ENCODE assay signal across 30 cellular contexts in genomic region chr2:1936411-1936980, GRCh38.
DNase-seq lines count a peak whose midpoint lies in the region; ATAC-seq, FAIRE-seq and TF ChIP-seq lines count a peak whose summit lies in the region.
"Had no signal": no experiment of that assay in that cellular context is flagged by ENCODE, and none has a peak within 500 bp of the region (broad histone marks: within the 10 kb centered on the region; RNA-seq: fewer than 3 reads in every experiment).

No MANE protein-coding gene starts in this region.

- H3K23me2 ChIP-seq in H9 (ENCODE audit: insufficient read length, low read depth, low read length, poor library complexity, severe bottlenecking) = no peaks in the 10 kb centered on the region

- no peak overlapping the region for H4K5ac ChIP-seq in H9 (ENCODE audit: insufficient read length, low read depth, low read length)

- ATAC-seq in GM21737 (IDR thresholded peaks at IDR 0.05; ENCODE audit: unreplicated experiment) (no peak), HG03520 (IDR thresholded peaks at IDR 0.05; ENCODE audit: unreplicated experiment) (no peak)
- ATAC-seq: HCT116 had no signal

- H3K4me3 ChIP-seq in astrocyte (ENCODE audit: insufficient read depth, low read depth, low read length) (no peak overlapping the region), iPS-20b (ENCODE audit: low read length) (no peak overlapping the region)
- H3K4me3 ChIP-seq: heart left ventricle, sigmoid colon, SJCRH30, transverse colon had no signal

- no peak for TF ChIP-seq CTCF in H9 (conservative IDR thresholded peaks at IDR 0.05)
- TF ChIP-seq CTCF in astrocyte (IDR thresholded peaks at IDR 0.05; ENCODE audit: insufficient read depth, low read depth, low read length) = no peak

- no peaks in the 10 kb centered on the region for H3K79me1 ChIP-seq in H9 (ENCODE audit: insufficient read depth, low read depth, low read length, poor library complexity, severe bottlenecking)

- H4K91ac ChIP-seq in H9 (ENCODE audit: insufficient read length, low read depth, low read length) = no peak overlapping the region

- H2BK120ac ChIP-seq in H9 (ENCODE audit: low read depth, low read length, poor library complexity, severe bottlenecking) = no peak overlapping the region

- no peak overlapping the region for H2BK5ac ChIP-seq in H9 (ENCODE audit: insufficient read length, low read length)

- H3K36me3 Mint-ChIP-seq in H9 (ENCODE audit: insufficient read depth in 1 of 3, low read depth in 3 of 3) = no peaks in the 10 kb centered on the region
- no peaks in the 10 kb centered on the region for H3K36me3 Mint-ChIP-seq in astrocyte (ENCODE audit: low read depth, unreplicated experiment)
- H3K36me3 Mint-ChIP-seq: activated naive CD8-positive, alpha-beta T cell treated with anti-CD3 and anti-CD28 coated beads, Interleukin-2, amount 10 ng/mL, durations not matched to agents 7 days and 5 days had no signal

- no peaks in the 10 kb centered on the region for H4K20me1 ChIP-seq in H9 (ENCODE audit: control insufficient read depth, insufficient read depth, insufficient read length)
- no peaks in the 10 kb centered on the region for H4K20me1 ChIP-seq in astrocyte (ENCODE audit: insufficient read depth, low read length)

- no peak overlapping the region for H3K4me2 ChIP-seq in H9 (ENCODE audit: insufficient read depth, insufficient read length, low read length)
- no peak overlapping the region for H3K4me2 ChIP-seq in astrocyte (ENCODE audit: low read length)

- no peak overlapping the region for H3K27ac ChIP-seq in H9 (ENCODE audit: insufficient read length, low read depth, low read length)
- H3K27ac ChIP-seq in astrocyte (ENCODE audit: low read depth, low read length) = no peak overlapping the region
- H3K27ac ChIP-seq in iPS-20b (ENCODE audit: low read length) = no peak overlapping the region
- H3K27ac ChIP-seq: heart left ventricle, sigmoid colon, SJCRH30, transverse colon had no signal

- H3K27me3 ChIP-seq in H9 (ENCODE audit: insufficient read depth, low read length) = no peaks in the 10 kb centered on the region
- H3K27me3 ChIP-seq in astrocyte (ENCODE audit: insufficient read depth, low read length) = no peaks in the 10 kb centered on the region
- H3K27me3 ChIP-seq in iPS-20b (ENCODE audit: insufficient read depth, low read length) = no peaks in the 10 kb centered on the region
- H3K27me3 ChIP-seq: heart left ventricle, sigmoid colon, transverse colon had no signal

- no peak overlapping the region for H3K23ac ChIP-seq in H9 (ENCODE audit: insufficient read length, low read depth, low read length)

- H3K27ac Mint-ChIP-seq in H9 (peak overlapping the region in 2 of 3 experiments; percentile 48 to 86; a peak in 4 of 7 replicates), astrocyte (ENCODE audit: unreplicated experiment) (peak overlapping the region; percentile 81)
- H3K27ac Mint-ChIP-seq: activated naive CD8-positive, alpha-beta T cell treated with anti-CD3 and anti-CD28 coated beads, Interleukin-2, amount 10 ng/mL, durations not matched to agents 7 days and 5 days; activated T-cell treated with anti-CD3 and anti-CD28 coated beads, Interleukin-2, amount 50 U/mL, for 24 hours; progenitor cell of endocrine pancreas had no signal

- no peak overlapping the region for H2BK20ac ChIP-seq in H9 (ENCODE audit: low read depth, low read length, poor library complexity, severe bottlenecking)

- H3K4me1 ChIP-seq in H9 (ENCODE audit: insufficient read depth, low read length) (peaks cover 7% of the 10 kb centered on the region; the same call in 1 of the 2 replicates), astrocyte (ENCODE audit: insufficient read depth, low read length) (no peaks in the 10 kb centered on the region), iPS-20b (ENCODE audit: insufficient read depth, low read length) (peaks cover 9% of the 10 kb centered on the region; the same call in 1 of the 2 replicates)
- H3K4me1 ChIP-seq: sigmoid colon, SJCRH30, transverse colon had no signal

- H2BK15ac ChIP-seq in H9 (ENCODE audit: low read depth, low read length) = no peak overlapping the region

- no peak for DNase-seq in H9
- DNase-seq in astrocyte (ENCODE audit: low read depth) = no peak
- peak; percentile 25 for DNase-seq in pons (ENCODE audit: low spot score)
- no peak for DNase-seq in AG08395 (ENCODE audit: low spot score)
- DNase-seq: activated CD4-positive, alpha-beta T cell treated with anti-CD3 and anti-CD28 coated beads for 48 hours; activated gamma-delta T cell; activated naive CD8-positive, alpha-beta T cell treated with anti-CD3 and anti-CD28 coated beads, Interleukin-2, amount 10 ng/mL, durations not matched to agents 7 days and 5 days; activated T-cell treated with anti-CD3 and anti-CD28 coated beads, Interleukin-2, amount 50 U/mL, for 24 hours; C1 segment of cervical spinal cord; DMS153; foreskin melanocyte; heart left ventricle; mammary epithelial cell; MM.1S; NCI-H1105 treated with DMSO at 0.1 percent for 48 hours; NCI-H2029; NCI-H510A treated with DMSO at 0.1 percent for 48 hours; SJCRH30; stimulated activated CD4-positive, alpha-beta T cell treated with anti-CD3 and anti-CD28 coated beads, Interleukin-15, amount 100 ng/mL, for 24 hours; stimulated activated CD4-positive, alpha-beta T cell treated with anti-CD3 and anti-CD28 coated beads, Interleukin-4, amount 100 ng/mL, for 4 hours; SW 1271; transverse colon had no signal

- no peak for FAIRE-seq in astrocyte (lab: Jason Lieb, UNC)
- FAIRE-seq: HTR-8/SVneo had no signal

- H3K79me2 ChIP-seq in H9 (ENCODE audit: insufficient read depth, low read length) (no peaks in the 10 kb centered on the region), astrocyte (ENCODE audit: insufficient read depth, low read length) (no peaks in the 10 kb centered on the region)

- H3K4me1 Mint-ChIP-seq in H9 (peaks cover 12 to 19% of the 10 kb centered on the region in 2 experiments), astrocyte (ENCODE audit: low read depth, unreplicated experiment) (peaks cover 6% of the 10 kb centered on the region)
- H3K4me1 Mint-ChIP-seq: activated naive CD8-positive, alpha-beta T cell treated with anti-CD3 and anti-CD28 coated beads, Interleukin-2, amount 10 ng/mL, durations not matched to agents 7 days and 5 days; central memory CD8-positive, alpha-beta T cell had no signal

- no peaks in the 10 kb centered on the region for H3K9me3 ChIP-seq in H9 (ENCODE audit: control insufficient read depth, low read depth, low read length)
- no peaks in the 10 kb centered on the region for H3K9me3 ChIP-seq in astrocyte (ENCODE audit: insufficient read depth, low read depth, low read length)
- no peaks in the 10 kb centered on the region for H3K9me3 ChIP-seq in iPS-20b (ENCODE audit: insufficient read depth, low read depth, low read length)
- H3K9me3 ChIP-seq: heart left ventricle, sigmoid colon, SJCRH30, transverse colon had no signal

- H3K56ac ChIP-seq in H9 (ENCODE audit: insufficient read length, low read depth, low read length) = no peak overlapping the region

- H3K9me3 Mint-ChIP-seq in H9 (no peaks in the 10 kb centered on the region), astrocyte (ENCODE audit: unreplicated experiment) (no peaks in the 10 kb centered on the region)
- H3K9me3 Mint-ChIP-seq: activated naive CD8-positive, alpha-beta T cell treated with anti-CD3 and anti-CD28 coated beads, Interleukin-2, amount 10 ng/mL, durations not matched to agents 7 days and 5 days; activated T-cell treated with anti-CD3 and anti-CD28 coated beads, Interleukin-2, amount 50 U/mL, for 24 hours; central memory CD8-positive, alpha-beta T cell had no signal

- H2AK5ac ChIP-seq in H9 (ENCODE audit: insufficient read length, low read length) = no peak overlapping the region

- no peak overlapping the region for H3K4ac ChIP-seq in H9 (ENCODE audit: low read depth, low read length)

- H2BK12ac ChIP-seq in H9 (ENCODE audit: insufficient read length, low read depth, low read length) = no peak overlapping the region

- no peak overlapping the region for H3T11ph ChIP-seq in H9 (ENCODE audit: low read length)

- no peak overlapping the region for H4K8ac ChIP-seq in H9 (replicated peaks; ENCODE audit: insufficient read length, low read depth, low read length)

- H3K36me3 ChIP-seq in astrocyte (ENCODE audit: insufficient read depth, low read length) = no peaks in the 10 kb centered on the region
- H3K36me3 ChIP-seq in iPS-20b (ENCODE audit: insufficient read depth, low read depth, low read length) = no peaks in the 10 kb centered on the region
- H3K36me3 ChIP-seq: heart left ventricle, sigmoid colon, SJCRH30, transverse colon had no signal

- H3K18ac ChIP-seq in H9 (ENCODE audit: insufficient read length, low read depth, low read length) = no peak overlapping the region

- H3K4me3 Mint-ChIP-seq in H9 = no peak overlapping the region
- no peak overlapping the region for H3K4me3 Mint-ChIP-seq in astrocyte (ENCODE audit: unreplicated experiment)
- H3K4me3 Mint-ChIP-seq: activated naive CD8-positive, alpha-beta T cell treated with anti-CD3 and anti-CD28 coated beads, Interleukin-2, amount 10 ng/mL, durations not matched to agents 7 days and 5 days; activated T-cell treated with anti-CD3 and anti-CD28 coated beads, Interleukin-2, amount 50 U/mL, for 24 hours; central memory CD8-positive, alpha-beta T cell had no signal

- no peak overlapping the region for H3K14ac ChIP-seq in H9 (ENCODE audit: insufficient read depth, low read length)

- H3K9ac ChIP-seq in H9 (ENCODE audit: extremely low read depth, insufficient read length, low read length) (no peak overlapping the region), astrocyte (ENCODE audit: low read length) (no peak overlapping the region), iPS-20b (ENCODE audit: low read depth, low read length) (peak overlapping the region; percentile 34; the same call in 1 of the 2 replicates)

- H3K27me3 Mint-ChIP-seq in H9 (ENCODE audit: low read depth) (no peaks in the 10 kb centered on the region), astrocyte (ENCODE audit: low read depth, unreplicated experiment) (peaks cover 5% of the 10 kb centered on the region)
- H3K27me3 Mint-ChIP-seq: activated naive CD8-positive, alpha-beta T cell treated with anti-CD3 and anti-CD28 coated beads, Interleukin-2, amount 10 ng/mL, durations not matched to agents 7 days and 5 days; activated T-cell treated with anti-CD3 and anti-CD28 coated beads, Interleukin-2, amount 50 U/mL, for 24 hours; central memory CD8-positive, alpha-beta T cell had no signal

- no CpG with 5 or more reads among the region's 4 CpGs for WGBS in H9 (ENCODE audit: extremely low coverage, insufficient read length, low lambda C conversion rate)

- no peak overlapping the region for H2AFZ ChIP-seq in H9 (ENCODE audit: low read length)
- no peak overlapping the region for H2AFZ ChIP-seq in astrocyte (ENCODE audit: low read depth, low read length)
